In genomic region chr18:40974448-40974847, GRCh38 we compare ENCODE assay signal across 1 cellular context.
"Had no signal": no experiment of that assay in that cellular context is flagged by ENCODE, and none has a peak within 500 bp of the region (broad histone marks: within the 10 kb centered on the region; RNA-seq: fewer than 3 reads in every experiment).

No MANE protein-coding gene starts in this region.

- H3K4me3 ChIP-seq: MG63 had no signal

- H3K36me3 ChIP-seq: MG63 had no signal
